ENCODE assay signal across 31 cellular contexts in the genomic region with DNA sequence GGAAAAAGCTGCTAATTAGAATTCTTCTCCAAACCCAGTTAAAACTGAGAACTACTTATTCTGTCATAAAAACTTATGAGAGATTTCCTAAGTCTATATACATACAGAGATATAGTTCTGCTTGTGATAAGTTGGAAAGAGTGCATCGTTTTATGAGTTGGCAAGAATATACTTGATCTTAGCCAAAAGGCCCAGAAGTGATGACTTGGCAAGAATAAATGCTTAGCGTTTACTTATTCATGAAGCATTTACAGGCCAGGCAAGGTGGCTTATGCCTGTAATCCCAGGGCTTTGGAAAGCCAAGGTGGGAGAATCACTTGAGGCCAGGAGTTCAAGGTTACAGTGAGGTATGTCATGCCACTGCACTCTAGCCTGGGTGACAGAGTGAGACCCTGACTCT.
A peak's percentile ranks its signal among the peaks of the same experiment; 100 is the strongest.
DNase-seq lines count a peak whose midpoint lies in the region; ATAC-seq and TF ChIP-seq lines count a peak whose summit lies in the region.
"Had no signal": no experiment of that assay in that cellular context is flagged by ENCODE, and none has a peak within 500 bp of the region (broad histone marks: within the 10 kb centered on the region; RNA-seq: fewer than 3 reads in every experiment).

No MANE protein-coding gene starts in this region.

- H3K4me3 ChIP-seq in BLaER1 treated with 17β-estradiol and CSF1 and Interleukin-3, amounts not matched to agents 10 nM and 100 nM: no peak overlapping the region
- H3K4me3 ChIP-seq in PC-3 (ENCODE audit: low read length): no peak overlapping the region
- H3K4me3 ChIP-seq: Peyer's patch, upper lobe of left lung had no signal

- in situ Hi-C loops in G401 (cut with HindIII; ENCODE audit: low sequenced_read_pairs): no loop called here

- TF ChIP-seq CTCF in PC-3 (conservative IDR thresholded peaks at IDR 0.05; ENCODE audit: low read depth, low read length): no peak

- no peak overlapping the region for H2AFZ ChIP-seq in PC-3 (ENCODE audit: low read length)

- H3F3A ChIP-seq in PC-3 (ENCODE audit: low read length, unreplicated experiment): no peaks in the 10 kb centered on the region

- peak; percentile 58 for ATAC-seq in PC-3
- ATAC-seq in GM19324 (IDR thresholded peaks at IDR 0.05; ENCODE audit: low FRiP score, unreplicated experiment): no peak
- ATAC-seq: left lobe of liver; sciatic nerve; stimulated activated memory B cell treated with anti-CD40 and anti-IgM and Interleukin-4, amounts not matched to agents 10 μg/mL and 1 μg/mL and 100 μg/mL, for 72 hours had no signal

- peaks cover 22 to 31% (median 28%) of the 10 kb centered on the region in 11 experiments for H3K9me3 ChIP-seq in BLaER1 treated with 17β-estradiol and CSF1 and Interleukin-3, amounts not matched to agents 10 nM and 100 nM (replicated peaks in 1 of 11)
- no peaks in the 10 kb centered on the region for H3K9me3 ChIP-seq in PC-3 (ENCODE audit: low read length)
- H3K9me3 ChIP-seq: upper lobe of left lung had no signal

- H3K4me1 ChIP-seq in BLaER1 treated with 17β-estradiol and CSF1 and Interleukin-3, amounts not matched to agents 10 nM and 100 nM: peaks cover 4 to 30% (median 18%) of the 10 kb centered on the region in 10 experiments; a peak in 17 of 20 replicates
- H3K4me1 ChIP-seq in PC-3 (ENCODE audit: insufficient read depth, low read length): no peaks in the 10 kb centered on the region
- H3K4me1 ChIP-seq: Peyer's patch, upper lobe of left lung had no signal

- POLR2A ChIA-PET in PC-3 (lab: Charles Lee; ENCODE audit: unreplicated experiment): interaction anchor here (0.6 kb wide), 1 partner anchor 291 kb away, joined by 3 read pairs; no protein-coding TSS in a partner anchor

- intact Hi-C loops in PC-3 (cut with micrococcal nuclease): no loop called here

- no TSS peak for BruUV-seq in PC-3 (replicated peaks; lab: Mats Ljungman, UMichigan)

- H3K27me3 ChIP-seq in BLaER1 treated with 17β-estradiol and CSF1 and Interleukin-3, amounts not matched to agents 10 nM and 100 nM: no peaks in the 10 kb centered on the region
- no peaks in the 10 kb centered on the region for H3K27me3 ChIP-seq in PC-3 (ENCODE audit: low read length)
- H3K27me3 ChIP-seq: Peyer's patch, upper lobe of left lung had no signal

- DNase-seq in PC-3 (peak; percentile 26), caudate nucleus (lab: John Stamatoyannopoulos, UW) (no peak), fibroblast of the conjunctiva (ENCODE audit: low read depth) (peak; percentile 62), G401 (ENCODE audit: low spot score) (no peak), NAMALWA (ENCODE audit: low spot score) (no peak), NCI-H1930 (lab: John Stamatoyannopoulos, UW) (no peak)
- DNase-seq: activated CD4-positive, alpha-beta T cell treated with anti-CD3 and anti-CD28 coated beads for 4 hours; activated CD8-positive, alpha-beta memory T cell treated with anti-CD3 and anti-CD28 coated beads for 24 hours; activated gamma-delta T cell; activated naive CD8-positive, alpha-beta T cell treated with anti-CD3 and anti-CD28 coated beads, Interleukin-2, amount 10 ng/mL, durations not matched to agents 7 days and 5 days; C1 segment of cervical spinal cord; cerebellar nuclear complex; COR-L47; DND-41; effector CD4-positive, alpha-beta T cell; Karpas-422; mesenchymal stem cell; MV-4-11; NCI-H1694; NCI-H2171 treated with DMSO at 0.1 percent for 48 hours; NCI-H524 treated with DMSO at 0.1 percent for 48 hours; Peyer's patch; stimulated activated CD4-positive, alpha-beta T cell treated with anti-CD3 and anti-CD28 coated beads, Interleukin-4, amount 100 ng/mL, for 4 hours; T-helper 1 cell; upper lobe of left lung had no signal

- peaks cover 14 to 20% (median 17%) of the 10 kb centered on the region in 11 experiments; a peak in 21 of 22 replicates for H3K36me3 ChIP-seq in BLaER1 treated with 17β-estradiol and CSF1 and Interleukin-3, amounts not matched to agents 10 nM and 100 nM
- 0 out of 2 replicates have a peak, but pooled peaks cover 3% of the 10 kb centered on the region for H3K36me3 ChIP-seq in PC-3 (ENCODE audit: low read depth, low read length)
- H3K36me3 ChIP-seq: Peyer's patch had no signal

- H3K79me2 ChIP-seq in PC-3 (ENCODE audit: low read length): no peaks in the 10 kb centered on the region

- no peak overlapping the region for H3K27ac ChIP-seq in BLaER1 treated with 17β-estradiol and CSF1 and Interleukin-3, amounts not matched to agents 10 nM and 100 nM
- H3K27ac ChIP-seq in PC-3 (ENCODE audit: low read length) (no peak overlapping the region), caudate nucleus (ENCODE audit: low read depth, low read length) (peak overlapping the region; percentile 60)
- H3K27ac ChIP-seq: epithelial cell of prostate, Peyer's patch, upper lobe of left lung had no signal

- H3K9ac ChIP-seq in BLaER1 treated with 17β-estradiol and CSF1 and Interleukin-3, amounts not matched to agents 10 nM and 100 nM: no peak overlapping the region
- H3K9ac ChIP-seq in PC-3 (ENCODE audit: low read length): no peak overlapping the region

- CTCF ChIA-PET in PC-3 (lab: Charles Lee): no interaction called here

- no peaks in the 10 kb centered on the region for H4K20me1 ChIP-seq in BLaER1 treated with 17β-estradiol and CSF1 and Interleukin-3, amounts not matched to agents 10 nM and 100 nM
- H4K20me1 ChIP-seq in PC-3 (ENCODE audit: low read length): no peaks in the 10 kb centered on the region

- H3K9me2 ChIP-seq in PC-3 (replicated peaks; ENCODE audit: low read length): no peaks in the 10 kb centered on the region

- H3K4me2 ChIP-seq in BLaER1 treated with 17β-estradiol and CSF1 and Interleukin-3, amounts not matched to agents 10 nM and 100 nM: peak overlapping the region in 7 of 11 experiments; percentile 47 to 81 (median 66); a peak in 14 of 22 replicates
- no peak overlapping the region for H3K4me2 ChIP-seq in PC-3 (ENCODE audit: low read length)

Comparison
In these comparisons a context has a peak if more than half of its experiments do, and no peak if none do; other contexts are left out.
1. DNase-seq: peak in PC-3 (single experiment) and fibroblast of the conjunctiva (single experiment); none in caudate nucleus (0 of 61), G401 (single experiment), NAMALWA (single experiment) and NCI-H1930 (0 of 2).